In genomic region chr7:70458195-70458695, GRCh38 we compare ENCODE assay signal across 17 cellular contexts.
DNase-seq lines count a peak whose midpoint lies in the region; ATAC-seq, FAIRE-seq and TF ChIP-seq lines count a peak whose summit lies in the region.
"Had no signal": no experiment of that assay in that cellular context is flagged by ENCODE, and none has a peak within 500 bp of the region (broad histone marks: within the 10 kb centered on the region; RNA-seq: fewer than 3 reads in every experiment).

No MANE protein-coding gene starts in this region.

- no peaks in the 10 kb centered on the region for H3K9me2 ChIP-seq in neural cell (ENCODE audit: insufficient read depth, low read length)

- H3K36me3 ChIP-seq in astrocyte (ENCODE audit: insufficient read depth, low read length) (no peaks in the 10 kb centered on the region), neural cell (ENCODE audit: insufficient read depth, low read length) (no peaks in the 10 kb centered on the region), upper lobe of right lung (no peaks in the 10 kb centered on the region)
- H3K36me3 ChIP-seq: right atrium auricular region, uterus had no signal

- intact Hi-C loops in upper lobe of right lung (cut with DNase I), result no loop called here

- TF ChIP-seq RAD21 in neural cell (conservative IDR thresholded peaks at IDR 0.05), result peak; percentile 17

- peak; percentile 36 for DNase-seq in COR-L47 (lab: John Stamatoyannopoulos, UW)
- DNase-seq in Jurkat, Clone E6-1 (ENCODE audit: low read depth, low spot score), result peak; percentile 21
- DNase-seq in astrocyte (ENCODE audit: low read depth), result no peak
- DNase-seq in activated CD4-positive, alpha-beta T cell treated with anti-CD3 and anti-CD28 coated beads, Interleukin-2, amount 50 U/mL, for 48 hours, result no peak
- no peak for DNase-seq in activated T-cell treated with anti-CD3 and anti-CD28 coated beads, Interleukin-2, amount 50 U/mL, for 4 hours
- DNase-seq in upper lobe of right lung, result no peak
- DNase-seq: H9, NCI-H2107, PC-9, uterus had no signal

- no peaks in the 10 kb centered on the region for H3F3A ChIP-seq in neural cell (ENCODE audit: insufficient read depth, low read length, poor library complexity, severe bottlenecking)

- peak overlapping the region; percentile 85 for H3K27ac Mint-ChIP-seq in astrocyte (ENCODE audit: unreplicated experiment)
- H3K27ac Mint-ChIP-seq: activated naive CD4-positive, alpha-beta T cell treated with anti-CD3 and anti-CD28 coated beads, Interleukin-2, amount 50 U/mL, for 24 hours; H9; WTC11 had no signal

- H3K9me3 Mint-ChIP-seq in astrocyte (ENCODE audit: unreplicated experiment), result peaks cover 6% of the 10 kb centered on the region
- no peaks in the 10 kb centered on the region for H3K9me3 Mint-ChIP-seq in activated T-cell treated with anti-CD3 and anti-CD28 coated beads, Interleukin-2, amount 50 U/mL, for 4 hours
- H3K9me3 Mint-ChIP-seq: activated naive CD4-positive, alpha-beta T cell treated with anti-CD3 and anti-CD28 coated beads, Interleukin-2, amount 50 U/mL, for 24 hours; H9; WTC11 had no signal

- H3K4me3 ChIP-seq in Jurkat, Clone E6-1 (ENCODE audit: low read length), result no peak overlapping the region
- H3K4me3 ChIP-seq in astrocyte (ENCODE audit: insufficient read depth, low read depth, low read length), result no peak overlapping the region
- H3K4me3 ChIP-seq in neural cell (ENCODE audit: low read length), result peak overlapping the region; percentile 32
- H3K4me3 ChIP-seq in upper lobe of right lung, result no peak overlapping the region
- H3K4me3 ChIP-seq: PC-9, right atrium auricular region, uterus had no signal

- H3K4me1 Mint-ChIP-seq in astrocyte (ENCODE audit: low read depth, unreplicated experiment), result peaks cover 25% of the 10 kb centered on the region
- peaks cover 15% of the 10 kb centered on the region for H3K4me1 Mint-ChIP-seq in activated T-cell treated with anti-CD3 and anti-CD28 coated beads, Interleukin-2, amount 50 U/mL, for 4 hours (ENCODE audit: low read depth)
- H3K4me1 Mint-ChIP-seq: activated naive CD4-positive, alpha-beta T cell treated with anti-CD3 and anti-CD28 coated beads, Interleukin-2, amount 50 U/mL, for 24 hours had no signal

- no peak for ATAC-seq in activated T-cell treated with anti-CD3 and anti-CD28 coated beads, Interleukin-2, amount 50 U/mL, for 4 hours
- no peak for ATAC-seq in HG03354 (IDR thresholded peaks at IDR 0.05; ENCODE audit: poor library complexity, severe bottlenecking, unreplicated experiment)
- ATAC-seq in upper lobe of right lung, result no peak
- ATAC-seq: WTC11 had no signal

- H3K9ac ChIP-seq in astrocyte (ENCODE audit: low read length), result no peak overlapping the region
- peak overlapping the region; percentile 32 for H3K9ac ChIP-seq in neural cell (ENCODE audit: low read length)

- peaks cover 11% of the 10 kb centered on the region for H3K4me1 ChIP-seq in astrocyte (ENCODE audit: insufficient read depth, low read length)
- peaks cover 8% of the 10 kb centered on the region for H3K4me1 ChIP-seq in upper lobe of right lung
- H3K4me1 ChIP-seq: uterus had no signal

- H3K36me3 Mint-ChIP-seq in astrocyte (ENCODE audit: low read depth, unreplicated experiment), result peaks cover 8% of the 10 kb centered on the region
- no peaks in the 10 kb centered on the region for H3K36me3 Mint-ChIP-seq in activated T-cell treated with anti-CD3 and anti-CD28 coated beads, Interleukin-2, amount 50 U/mL, for 4 hours (ENCODE audit: insufficient read depth)
- H3K36me3 Mint-ChIP-seq: activated naive CD4-positive, alpha-beta T cell treated with anti-CD3 and anti-CD28 coated beads, Interleukin-2, amount 50 U/mL, for 24 hours; WTC11 had no signal

- TF ChIP-seq CTCF in astrocyte (IDR thresholded peaks at IDR 0.05; ENCODE audit: insufficient read depth, low read depth, low read length) (no peak), neural cell (IDR thresholded peaks at IDR 0.05; ENCODE audit: poor library complexity, severe bottlenecking) (no peak), upper lobe of right lung (IDR thresholded peaks at IDR 0.05) (no peak)

- H2AFZ ChIP-seq in astrocyte (ENCODE audit: low read depth, low read length) (no peak overlapping the region), neural cell (ENCODE audit: low read depth, low read length) (no peak overlapping the region)
- H2AFZ ChIP-seq: PC-9 had no signal

- H3K27ac ChIP-seq in astrocyte (ENCODE audit: low read depth, low read length) (no peak overlapping the region), neural cell (ENCODE audit: low read length) (peak overlapping the region; percentile 67), upper lobe of right lung (no peak overlapping the region)
- H3K27ac ChIP-seq: epithelial cell of prostate, PC-9, right atrium auricular region, uterus had no signal

- H3K27me3 ChIP-seq in astrocyte (ENCODE audit: insufficient read depth, low read length) (no peaks in the 10 kb centered on the region), neural cell (ENCODE audit: insufficient read depth, low read depth, low read length) (no peaks in the 10 kb centered on the region), upper lobe of right lung (no peaks in the 10 kb centered on the region)
- H3K27me3 ChIP-seq: right atrium auricular region, uterus had no signal

- H3K4me2 ChIP-seq in astrocyte (ENCODE audit: low read length) (peak overlapping the region; percentile 42), neural cell (ENCODE audit: low read length) (peak overlapping the region; percentile 45)
- H3K4me2 ChIP-seq: PC-9 had no signal

- no peak for FAIRE-seq in astrocyte (lab: Jason Lieb, UNC)
- FAIRE-seq: keratinocyte had no signal

- H4K20me1 ChIP-seq in astrocyte (ENCODE audit: insufficient read depth, low read length) (no peaks in the 10 kb centered on the region), neural cell (ENCODE audit: insufficient read depth) (no peaks in the 10 kb centered on the region)

- no peaks in the 10 kb centered on the region for H3K27me3 Mint-ChIP-seq in astrocyte (ENCODE audit: low read depth, unreplicated experiment)
- H3K27me3 Mint-ChIP-seq in activated T-cell treated with anti-CD3 and anti-CD28 coated beads, Interleukin-2, amount 50 U/mL, for 4 hours (ENCODE audit: low read depth), result no peaks in the 10 kb centered on the region
- H3K27me3 Mint-ChIP-seq: activated naive CD4-positive, alpha-beta T cell treated with anti-CD3 and anti-CD28 coated beads, Interleukin-2, amount 50 U/mL, for 24 hours had no signal

- H3K9me3 ChIP-seq in astrocyte (ENCODE audit: insufficient read depth, low read depth, low read length), result no peaks in the 10 kb centered on the region
- H3K9me3 ChIP-seq in neural cell (ENCODE audit: low read length), result no peaks in the 10 kb centered on the region
- H3K9me3 ChIP-seq in upper lobe of right lung, result no peaks in the 10 kb centered on the region
- H3K9me3 ChIP-seq: right atrium auricular region, uterus had no signal

- peak; percentile 79 for TF ChIP-seq EP300 in neural cell (conservative IDR thresholded peaks at IDR 0.05; ENCODE audit: poor library complexity, severe bottlenecking)

- H3K4me3 Mint-ChIP-seq in astrocyte (ENCODE audit: unreplicated experiment), result no peak overlapping the region
- H3K4me3 Mint-ChIP-seq in activated T-cell treated with anti-CD3 and anti-CD28 coated beads, Interleukin-2, amount 50 U/mL, for 4 hours, result no peak overlapping the region
- H3K4me3 Mint-ChIP-seq: activated naive CD4-positive, alpha-beta T cell treated with anti-CD3 and anti-CD28 coated beads, Interleukin-2, amount 50 U/mL, for 24 hours; H9; WTC11 had no signal

- H3K79me2 ChIP-seq in astrocyte (ENCODE audit: insufficient read depth, low read length), result no peaks in the 10 kb centered on the region
- no peaks in the 10 kb centered on the region for H3K79me2 ChIP-seq in neural cell (replicated peaks; ENCODE audit: insufficient read depth, low read length)

TF ChIP-seq in neural cell, 6 proteins besides CTCF, POLR2A, EP300 and RAD21:
- TF ChIP-seq TAF1 (IDR thresholded peaks at IDR 0.05; ENCODE audit: low read depth) (no peak), POLR2AphosphoS5 (IDR thresholded peaks at IDR 0.05) (peak; percentile 34), SMC3 (conservative IDR thresholded peaks at IDR 0.05; ENCODE audit: poor library complexity) (no peak), EZH2 (IDR thresholded peaks at IDR 0.05; ENCODE audit: borderline replicate concordance, insufficient read depth, low read length, poor library complexity, severe bottlenecking) (no peak)
TF ChIP-seq in neural cell: peak in this region for 1.

Comparison
In these comparisons a context has a peak if more than half of its experiments do, and no peak if none do; other contexts are left out.
1. DNase-seq: peak in COR-L47 (single experiment) and Jurkat, Clone E6-1 (single experiment); none in astrocyte (single experiment), activated CD4-positive, alpha-beta T cell treated with anti-CD3 and anti-CD28 coated beads, Interleukin-2, amount 50 U/mL, for 48 hours (0 of 2), activated T-cell treated with anti-CD3 and anti-CD28 coated beads, Interleukin-2, amount 50 U/mL, for 4 hours (single experiment) and upper lobe of right lung (single experiment).